In the genomic region with DNA sequence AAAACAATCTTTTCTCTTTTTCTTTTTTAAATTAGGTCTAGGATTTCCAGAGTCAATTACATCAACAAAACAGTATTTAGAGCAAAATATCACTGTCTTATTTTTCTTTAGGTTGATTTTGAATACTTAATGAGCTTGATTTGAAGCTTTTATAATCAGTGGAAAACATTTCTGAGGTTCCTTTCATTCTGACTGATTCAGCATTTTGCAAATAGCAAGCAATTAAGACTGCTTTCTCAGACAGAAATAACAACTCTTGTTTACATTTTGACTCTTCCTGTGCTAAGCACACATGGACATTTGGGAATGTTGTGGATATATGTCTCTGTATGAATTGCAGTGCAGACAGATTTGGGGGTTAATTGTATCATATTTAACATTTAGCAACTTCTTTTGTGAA, we compare ENCODE assay signal across 21 cellular contexts. TPM values are rescaled to one million over a fixed set of nuclear protein-coding genes. Genes with fewer than 3 reads are reported as not detected.
A peak's percentile ranks its signal among the peaks of the same experiment; 100 is the strongest.
DNase-seq lines count a peak whose midpoint lies in the region; ATAC-seq, FAIRE-seq and TF ChIP-seq lines count a peak whose summit lies in the region.
"Had no signal": no experiment of that assay in that cellular context is flagged by ENCODE, and none has a peak within 500 bp of the region (broad histone marks: within the 10 kb centered on the region; RNA-seq: fewer than 3 reads in every experiment).

No MANE protein-coding gene starts in this region.

- no peak for DNase-seq in CD4-positive, CD25-positive, alpha-beta regulatory T cell
- DNase-seq in GM12892 (ENCODE audit: insufficient read length) (no peak), astrocyte (ENCODE audit: low read depth) (no peak), mesenchymal stem cell (peak; percentile 33), dorsolateral prefrontal cortex (no peak), vagina (ENCODE audit: extremely low spot score in 2 of 2) (no peak), DMS153 (lab: John Stamatoyannopoulos, UW) (no peak)
- DNase-seq: AML-193, COR-L47, DMS 273 treated with DMSO at 0.1 percent for 48 hours, NCI-H1436, NCI-H2029, NCI-H345, NCI-H524 treated with DMSO at 0.1 percent for 48 hours, PC-3, RPMI8226, SHP77 treated with DMSO at 0.1 percent for 48 hours had no signal

- H3K79me1 ChIP-seq in mesenchymal stem cell (replicated peaks; ENCODE audit: low read length, poor library complexity, severe bottlenecking): peaks cover 10% of the 10 kb centered on the region

- H3K27ac ChIP-seq in CD4-positive, CD25-positive, alpha-beta regulatory T cell (ENCODE audit: insufficient read depth, low read length, poor library complexity, severe bottlenecking): no peak overlapping the region
- H3K27ac ChIP-seq in astrocyte (ENCODE audit: low read depth, low read length) (no peak overlapping the region), mesenchymal stem cell (ENCODE audit: low read length, poor library complexity, severe bottlenecking) (no peak overlapping the region), dorsolateral prefrontal cortex (peak overlapping the region in 1 of 59 donors; percentile 9), vagina (no peak overlapping the region)

- TF ChIP-seq POLR2A in GM12892 (IDR thresholded peaks at IDR 0.05; ENCODE audit: low read depth, low read length): no peak
- TF ChIP-seq POLR2A in vagina (IDR thresholded peaks at IDR 0.05): no peak

- H2BK15ac ChIP-seq in mesenchymal stem cell (ENCODE audit: low read depth, poor library complexity, severe bottlenecking): no peak overlapping the region

- FAIRE-seq in GM12892 (lab: Jason Lieb, UNC): peak; percentile 36
- no peak for FAIRE-seq in astrocyte (lab: Jason Lieb, UNC)
- FAIRE-seq: GM18507, H1 had no signal

- no peak overlapping the region for H3K4ac ChIP-seq in mesenchymal stem cell (ENCODE audit: low read depth in 1 of 2, low read length in 2 of 2)

- H2BK12ac ChIP-seq in mesenchymal stem cell (ENCODE audit: low read length in 2 of 2): no peak overlapping the region

- H4K8ac ChIP-seq in mesenchymal stem cell (ENCODE audit: low read length): no peak overlapping the region

- no peak overlapping the region for H2AK5ac ChIP-seq in mesenchymal stem cell (ENCODE audit: low read length, severe bottlenecking)

- no peaks in the 10 kb centered on the region for H3K79me2 ChIP-seq in astrocyte (ENCODE audit: insufficient read depth, low read length)

- no peaks in the 10 kb centered on the region for H3K9me3 Mint-ChIP-seq in CD4-positive, CD25-positive, alpha-beta regulatory T cell
- no peaks in the 10 kb centered on the region for H3K9me3 Mint-ChIP-seq in astrocyte (ENCODE audit: unreplicated experiment)
- H3K9me3 Mint-ChIP-seq: CD14-positive monocyte had no signal

- H3K14ac ChIP-seq in mesenchymal stem cell (ENCODE audit: low read length in 2 of 2): no peak overlapping the region

- H3K27me3 Mint-ChIP-seq in CD4-positive, CD25-positive, alpha-beta regulatory T cell: no peaks in the 10 kb centered on the region
- no peaks in the 10 kb centered on the region for H3K27me3 Mint-ChIP-seq in astrocyte (ENCODE audit: low read depth, unreplicated experiment)

- no peak for ATAC-seq in CD4-positive, CD25-positive, alpha-beta regulatory T cell (ENCODE audit: low read depth in 2 of 2)
- ATAC-seq: PC-3, SK-N-SH treated with all-trans-retinoic acid at 6 μM for 48 hours had no signal

- H3K9ac ChIP-seq in astrocyte (ENCODE audit: low read length) (no peak overlapping the region), mesenchymal stem cell (ENCODE audit: low read length) (no peak overlapping the region)

- no peaks in the 10 kb centered on the region for H3K27me3 ChIP-seq in CD4-positive, CD25-positive, alpha-beta regulatory T cell (ENCODE audit: control insufficient read depth, insufficient read depth, low read length)
- no peaks in the 10 kb centered on the region for H3K27me3 ChIP-seq in astrocyte (ENCODE audit: insufficient read depth, low read length)
- H3K27me3 ChIP-seq in mesenchymal stem cell (ENCODE audit: control insufficient read depth in 1 of 2, insufficient read depth in 1 of 2, low read length in 2 of 2): no peaks in the 10 kb centered on the region
- no peaks in the 10 kb centered on the region for H3K27me3 ChIP-seq in dorsolateral prefrontal cortex
- H3K27me3 ChIP-seq in vagina: no peaks in the 10 kb centered on the region

- no peaks in the 10 kb centered on the region for H3K4me1 ChIP-seq in CD4-positive, CD25-positive, alpha-beta regulatory T cell (ENCODE audit: control insufficient read depth, insufficient read depth, low read length, poor library complexity, severe bottlenecking)
- H3K4me1 ChIP-seq in astrocyte (ENCODE audit: insufficient read depth, low read length): no peaks in the 10 kb centered on the region
- H3K4me1 ChIP-seq in mesenchymal stem cell (ENCODE audit: control insufficient read depth, insufficient read depth, low read depth, low read length): no peaks in the 10 kb centered on the region
- H3K4me1 ChIP-seq in vagina: no peaks in the 10 kb centered on the region

- no peak for TF ChIP-seq CTCF in astrocyte (IDR thresholded peaks at IDR 0.05; ENCODE audit: insufficient read depth, low read depth, low read length)
- TF ChIP-seq CTCF in dorsolateral prefrontal cortex (IDR thresholded peaks at IDR 0.05 in 54 of 56, conservative IDR thresholded peaks at IDR 0.05 in 2 of 56; ENCODE audit: low read depth in 1 of 56, partially characterized antibody in 56 of 56): no peak
- TF ChIP-seq CTCF in vagina (IDR thresholded peaks at IDR 0.05): no peak

- peak overlapping the region in 2 of 3 donors; percentile 17 to 65 for H3K27ac Mint-ChIP-seq in CD4-positive, CD25-positive, alpha-beta regulatory T cell
- H3K27ac Mint-ChIP-seq in astrocyte (ENCODE audit: unreplicated experiment): peak overlapping the region; percentile 1
- H3K27ac Mint-ChIP-seq: CD14-positive monocyte had no signal

- peaks cover 9% of the 10 kb centered on the region for H3K36me3 Mint-ChIP-seq in CD4-positive, CD25-positive, alpha-beta regulatory T cell
- H3K36me3 Mint-ChIP-seq in astrocyte (ENCODE audit: low read depth, unreplicated experiment): peaks cover 14% of the 10 kb centered on the region

- H2BK120ac ChIP-seq in mesenchymal stem cell (ENCODE audit: low read depth, low read length): no peak overlapping the region

- no peak overlapping the region for H3K4me2 ChIP-seq in astrocyte (ENCODE audit: low read length)
- no peak overlapping the region for H3K4me2 ChIP-seq in mesenchymal stem cell (ENCODE audit: low read length, poor library complexity, severe bottlenecking)

- H2BK5ac ChIP-seq in mesenchymal stem cell (ENCODE audit: low read depth, low read length, poor library complexity, severe bottlenecking): no peak overlapping the region

- no peak overlapping the region for H3K23ac ChIP-seq in mesenchymal stem cell (ENCODE audit: low read length in 2 of 2)

- H4K91ac ChIP-seq in mesenchymal stem cell (ENCODE audit: low read length): no peak overlapping the region

- intact Hi-C loops in dorsolateral prefrontal cortex (cut with DNase I): no loop called here
- intact Hi-C loops in vagina (cut with DNase I): no loop called here

- H3K18ac ChIP-seq in mesenchymal stem cell (ENCODE audit: low read depth in 1 of 2, low read length in 2 of 2): no peak overlapping the region

- H4K20me1 ChIP-seq in astrocyte (ENCODE audit: insufficient read depth, low read length): no peaks in the 10 kb centered on the region

- no peaks in the 10 kb centered on the region for H3K9me3 ChIP-seq in CD4-positive, CD25-positive, alpha-beta regulatory T cell (ENCODE audit: control insufficient read depth in 2 of 2, low read length in 2 of 2)
- H3K9me3 ChIP-seq in astrocyte (ENCODE audit: insufficient read depth, low read depth, low read length) (no peaks in the 10 kb centered on the region), mesenchymal stem cell (ENCODE audit: control insufficient read depth, low read length) (no peaks in the 10 kb centered on the region), vagina (no peaks in the 10 kb centered on the region)

- no peak overlapping the region for H3K4me3 ChIP-seq in CD4-positive, CD25-positive, alpha-beta regulatory T cell (ENCODE audit: low read depth, low read length)
- H3K4me3 ChIP-seq in astrocyte (ENCODE audit: insufficient read depth, low read depth, low read length): no peak overlapping the region
- no peak overlapping the region for H3K4me3 ChIP-seq in mesenchymal stem cell (ENCODE audit: insufficient read depth in 1 of 2, low read depth in 1 of 2, low read length in 2 of 2)
- H3K4me3 ChIP-seq in dorsolateral prefrontal cortex: no peak overlapping the region
- H3K4me3 ChIP-seq in vagina: no peak overlapping the region

- H3K4me1 Mint-ChIP-seq in CD4-positive, CD25-positive, alpha-beta regulatory T cell: peaks cover 0 to 5% (median 0%) of the 10 kb centered on the region in 4 donors
- no peaks in the 10 kb centered on the region for H3K4me1 Mint-ChIP-seq in astrocyte (ENCODE audit: low read depth, unreplicated experiment)
- H3K4me1 Mint-ChIP-seq: CD14-positive monocyte had no signal

- H2AFZ ChIP-seq in astrocyte (ENCODE audit: low read depth, low read length) (no peak overlapping the region), mesenchymal stem cell (ENCODE audit: low read depth, low read length) (no peak overlapping the region)

- peaks cover 52% of the 10 kb centered on the region for H3K36me3 ChIP-seq in CD4-positive, CD25-positive, alpha-beta regulatory T cell (ENCODE audit: control insufficient read depth, insufficient read depth, low read length)
- peaks cover 37% of the 10 kb centered on the region for H3K36me3 ChIP-seq in astrocyte (ENCODE audit: insufficient read depth, low read length)
- H3K36me3 ChIP-seq in mesenchymal stem cell (ENCODE audit: control insufficient read depth in 1 of 2, insufficient read depth in 2 of 2, low read depth in 1 of 2, low read length in 2 of 2): peaks cover 22 to 78% of the 10 kb centered on the region in 2 experiments
- peaks cover 0 to 44% of the 10 kb centered on the region in 2 donors for H3K36me3 ChIP-seq in vagina

- no peak overlapping the region for H3K4me3 Mint-ChIP-seq in CD4-positive, CD25-positive, alpha-beta regulatory T cell
- no peak overlapping the region for H3K4me3 Mint-ChIP-seq in astrocyte (ENCODE audit: unreplicated experiment)
- H3K4me3 Mint-ChIP-seq: CD14-positive monocyte had no signal

RNA-seq across cellular contexts. Expression of gene MCCC2, which starts 22.3 kb away (rescaled TPM):
- total RNA-seq in CD4-positive, CD25-positive, alpha-beta regulatory T cell: 30.9 TPM
- polyA plus RNA-seq in CD4-positive, CD25-positive, alpha-beta regulatory T cell: 10 to 100 TPM; 26.7 to 45.8 (median 30.7) TPM
- 67.8 TPM for polyA plus RNA-seq in GM12892 (2012; ENCODE audit: missing spikeins)
- total RNA-seq in astrocyte: 30.2 and 31.7 TPM in 2 replicates
- polyA plus RNA-seq in mesenchymal stem cell (2013, experiment 1 of 2): 20.9 TPM
- polyA plus RNA-seq in mesenchymal stem cell (2013, experiment 2 of 2): 20.9 TPM
- 10 to 100 TPM; 15.7 to 40.4 (median 28.3) TPM for total RNA-seq in dorsolateral prefrontal cortex
- 30.7 TPM for total RNA-seq in vagina
